ENCODE assay signal across 8 cellular contexts in genomic region chr11:119381186-119381988, GRCh38. TPM values are rescaled to one million over a fixed set of nuclear protein-coding genes. Genes with fewer than 3 reads are reported as not detected.
DNase-seq lines count a peak whose midpoint lies in the region; ATAC-seq and TF ChIP-seq lines count a peak whose summit lies in the region.

Gene USP2, minus strand, starts transcription at chr11:119381690. Its CDS starts 8,210 bp downstream, at chr11:119373480.

- H3K27me3 ChIP-seq in ascending aorta (no peaks in the 10 kb centered on the region), right cardiac atrium (ENCODE audit: control insufficient read depth, insufficient read depth) (no peaks in the 10 kb centered on the region), psoas muscle (ENCODE audit: insufficient read depth in 3 of 3, low read length in 2 of 3) (no peaks in the 10 kb centered on the region), uterus (no peaks in the 10 kb centered on the region)

- H3K4me1 ChIP-seq in ascending aorta, result peaks cover 0 to 16% of the 10 kb centered on the region in 2 donors
- no peaks in the 10 kb centered on the region for H3K4me1 ChIP-seq in right cardiac atrium (ENCODE audit: control insufficient read depth, insufficient read depth, low read length)
- peaks cover 35% of the 10 kb centered on the region for H3K4me1 ChIP-seq in psoas muscle
- H3K4me1 ChIP-seq in uterus, result no peaks in the 10 kb centered on the region

- ATAC-seq in GM18499 (IDR thresholded peaks at IDR 0.05; ENCODE audit: insufficient read depth, unreplicated experiment) (peak; percentile 71), HG02973 (IDR thresholded peaks at IDR 0.05; ENCODE audit: unreplicated experiment) (peak; percentile 97), right cardiac atrium (peak; percentile 96 to 97), psoas muscle (peak; percentile 81 to 84 (median 83))

- DNase-seq in NCI-H1930 (lab: John Stamatoyannopoulos, UW) (peak; percentile 88 to 93), T-helper 22 cell (ENCODE audit: low read depth) (peak; percentile 92), ascending aorta (ENCODE audit: low spot score in 2 of 2) (peak; percentile 94 to 99), right cardiac atrium (peak; percentile 97 to 98 (median 98)), psoas muscle (peak; percentile 96 to 98), uterus (peak; percentile 96 to 98)

- TF ChIP-seq CTCF in ascending aorta (IDR thresholded peaks at IDR 0.05) (peak; percentile 88 to 92 (median 90)), psoas muscle (IDR thresholded peaks at IDR 0.05) (peak; percentile 91), uterus (IDR thresholded peaks at IDR 0.05) (peak; percentile 87 to 98 (median 93))

- H3K27ac ChIP-seq in ascending aorta (peak within 1 kb of the TSS; percentile 31 to 37), right cardiac atrium (ENCODE audit: low read length) (peak within 1 kb of the TSS; percentile 69), psoas muscle (peak within 1 kb of the TSS; percentile 97), uterus (peak within 1 kb of the TSS; percentile 74 to 75)

- WGBS in right cardiac atrium, result under 1% methylated on average over 54 of the region's 54 CpGs
- WGBS in psoas muscle, 3 donors, result 0 to 1% (median 0%) methylated on average over 54 of the region's 54 CpGs

- intact Hi-C loops in ascending aorta (cut with DNase I), result loop anchor here (1.0 to 10.0 kb wide), 6 partner anchors 25 to 944 kb away; partner anchors contain the start of genes C1QTNF5, KMT2A and NECTIN1
- intact Hi-C loops in right cardiac atrium (cut with DNase I), result loop anchor here in 2 of 4 donors (10.0 kb wide), 1 partner anchor 93 kb away; no protein-coding TSS in a partner anchor
- intact Hi-C loops in psoas muscle (cut with DNase I), result loop anchor here in 1 of 2 donors (10.0 kb wide), 1 partner anchor 93 kb away; no protein-coding TSS in a partner anchor
- intact Hi-C loops in uterus (cut with DNase I; ENCODE audit: low total_unique reads), result no loop called here

- no peaks in the 10 kb centered on the region for H3K36me3 ChIP-seq in ascending aorta
- no peaks in the 10 kb centered on the region for H3K36me3 ChIP-seq in psoas muscle (ENCODE audit: insufficient read depth in 1 of 2, low read depth in 1 of 2)
- no peaks in the 10 kb centered on the region for H3K36me3 ChIP-seq in uterus

- TF ChIP-seq POLR2A in uterus (IDR thresholded peaks at IDR 0.05), result peak; percentile 65

- H3K9me3 ChIP-seq in ascending aorta (no peaks in the 10 kb centered on the region), right cardiac atrium (ENCODE audit: control insufficient read depth, low read length) (no peaks in the 10 kb centered on the region), psoas muscle (no peaks in the 10 kb centered on the region), uterus (no peaks in the 10 kb centered on the region)

- peak within 1 kb of the TSS; percentile 59 to 64 for H3K4me3 ChIP-seq in ascending aorta
- H3K4me3 ChIP-seq in right cardiac atrium (ENCODE audit: low read length), result peak within 1 kb of the TSS; percentile 49
- H3K4me3 ChIP-seq in psoas muscle, result peak within 1 kb of the TSS; percentile 84
- peak within 1 kb of the TSS; percentile 38 to 41 for H3K4me3 ChIP-seq in uterus

RNA-seq across cellular contexts. Expression of gene USP2, which starts in this region (rescaled TPM):
- total RNA-seq in ascending aorta (not detected), right cardiac atrium (10 to 100 TPM; 57.3 to 98.4 (median 95.7) TPM), psoas muscle (100 to 1,000 TPM in 3 of 4 donors, 10 to 100 TPM in 1; 75.8 to 210 (median 156) TPM), uterus (10 to 100 TPM in 1 of 4 donors, 1 to 10 TPM in 1, under 1 TPM in 1, not detected in 1; 0.29 to 28.2 (median 2.1) TPM)
- polyA plus RNA-seq in right cardiac atrium (57.1 TPM), psoas muscle (10 to 100 TPM; 49.0 to 76.4 (median 57.4) TPM)

Comparison
In these comparisons a context has a peak if more than half of its experiments do, and no peak if none do; other contexts are left out.
1. Peak in every context shown above with its lines: DNase-seq, ATAC-seq, H3K4me3 ChIP-seq and H3K27ac ChIP-seq.
2. Peak in DNase-seq, H3K4me3 ChIP-seq and H3K27ac ChIP-seq in ascending aorta; RNA of the gene not detected or under 1 TPM.
3. H3K27ac ChIP-seq: peak in every context shown above with its lines; median percentile 97 in psoas muscle; 74 in uterus; 69 in right cardiac atrium; 34 in ascending aorta.